ENCODE assay signal across 9 cellular contexts in the genomic region with DNA sequence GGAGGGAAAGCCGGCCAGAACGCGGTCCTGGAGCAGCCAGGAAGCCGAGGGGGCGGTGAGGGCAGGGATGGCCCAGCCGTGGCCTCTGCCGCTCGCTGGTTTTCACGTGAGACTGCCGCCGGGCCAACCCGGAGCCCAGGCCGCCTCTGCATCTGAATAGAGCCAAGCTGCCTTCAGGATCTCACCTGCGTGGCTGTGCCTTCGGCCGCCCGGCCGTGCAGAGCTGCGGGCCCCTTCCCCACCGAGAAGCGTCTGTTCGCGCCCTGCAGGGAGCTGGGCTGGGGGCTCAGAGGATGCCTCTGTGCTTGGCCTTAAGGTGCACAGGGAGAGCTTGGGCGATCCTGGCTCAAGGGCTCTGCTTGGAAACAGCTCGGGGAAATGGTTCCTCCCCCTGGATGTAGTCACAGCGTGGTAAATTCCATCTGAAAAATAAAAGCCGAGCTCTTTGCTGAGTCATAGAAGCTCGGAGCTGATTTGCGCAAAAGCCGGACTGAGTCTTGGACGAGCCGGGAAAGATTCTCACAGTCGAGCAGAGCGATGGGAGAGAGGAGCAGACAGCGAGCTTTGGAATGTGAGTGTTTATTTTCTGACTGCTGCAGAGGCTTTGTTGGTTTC. TPM values are rescaled to one million over a fixed set of nuclear protein-coding genes. Genes with fewer than 3 reads are reported as not detected.
DNase-seq lines count a peak whose midpoint lies in the region; ATAC-seq and TF ChIP-seq lines count a peak whose summit lies in the region.
"Had no signal": no experiment of that assay in that cellular context is flagged by ENCODE, and none has a peak within 500 bp of the region (broad histone marks: within the 10 kb centered on the region; RNA-seq: fewer than 3 reads in every experiment).

A gene (plus strand): TSS at position 456 of the 615 bp plus-strand sequence. CDS start 38,863 bp downstream, outside the sequence.

- intact Hi-C loops in activated CD8-positive, alpha-beta T cell treated with anti-CD3 and anti-CD28 coated beads for 36 hours (cut with micrococcal nuclease): no loop called here
- intact Hi-C loops in vagina (cut with DNase I): no loop called here

- TF ChIP-seq CTCF in activated CD8-positive, alpha-beta T cell treated with anti-CD3 and anti-CD28 coated beads for 36 hours (IDR thresholded peaks at IDR 0.05): no peak
- no peak for TF ChIP-seq CTCF in vagina (IDR thresholded peaks at IDR 0.05)

- peak within 1 kb of the TSS; percentile 42 to 46 for H3K4me3 ChIP-seq in vagina

- no peaks in the 10 kb centered on the region for H3K27me3 ChIP-seq in vagina

- POLR2A ChIA-PET in activated CD8-positive, alpha-beta T cell treated with anti-CD3 and anti-CD28 coated beads for 36 hours (lab: Charles Lee): no interaction called here

- TF ChIP-seq POLR2A in vagina (IDR thresholded peaks at IDR 0.05): no peak

- peaks cover 11% of the 10 kb centered on the region for H3K27me3 Mint-ChIP-seq in activated CD8-positive, alpha-beta T cell treated with anti-CD3 and anti-CD28 coated beads for 36 hours
- peaks cover 0 to 41% (median 27%) of the 10 kb centered on the region in 3 donors for H3K27me3 Mint-ChIP-seq in naive B cell

- DNase-seq in NCI-H1417 (lab: John Stamatoyannopoulos, UW) (peak in 2 of 3 experiments; percentile 45 to 60), NCI-H1417 treated with DMSO at 0.1 percent for 48 hours (lab: John Stamatoyannopoulos, UW) (no peak), fibroblast of the conjunctiva (ENCODE audit: low read depth) (peak; percentile 68), naive B cell (no peak), vagina (ENCODE audit: extremely low spot score in 2 of 2) (peak; percentile 74 to 87), D341Med (ENCODE audit: low spot score) (no peak)
- no peak for DNase-seq in activated CD8-positive, alpha-beta T cell treated with anti-CD3 and anti-CD28 coated beads for 36 hours

- no peaks in the 10 kb centered on the region for H3K9me3 Mint-ChIP-seq in activated CD8-positive, alpha-beta T cell treated with anti-CD3 and anti-CD28 coated beads for 36 hours
- H3K9me3 Mint-ChIP-seq in naive B cell: peaks cover 0 to 3% (median 0%) of the 10 kb centered on the region in 7 donors

- no peak within 1 kb of the TSS for H3K27ac Mint-ChIP-seq in activated CD8-positive, alpha-beta T cell treated with anti-CD3 and anti-CD28 coated beads for 36 hours
- H3K27ac Mint-ChIP-seq in naive B cell: peak within 1 kb of the TSS in 1 of 6 donors; percentile 78

- H3K9me3 ChIP-seq in vagina: no peaks in the 10 kb centered on the region

- no peaks in the 10 kb centered on the region for H3K36me3 ChIP-seq in vagina

- CTCF ChIA-PET in activated CD8-positive, alpha-beta T cell treated with anti-CD3 and anti-CD28 coated beads for 36 hours (lab: Charles Lee): no interaction called here

- no peak for ATAC-seq in activated CD8-positive, alpha-beta T cell treated with anti-CD3 and anti-CD28 coated beads for 36 hours
- ATAC-seq in naive B cell (ENCODE audit: low read depth in 2 of 2) (no peak), HG03280 (IDR thresholded peaks at IDR 0.05; ENCODE audit: unreplicated experiment) (no peak)

- peaks cover 18% of the 10 kb centered on the region for H3K4me1 ChIP-seq in vagina

- H3K36me3 Mint-ChIP-seq in activated CD8-positive, alpha-beta T cell treated with anti-CD3 and anti-CD28 coated beads for 36 hours (ENCODE audit: low read depth): no peaks in the 10 kb centered on the region
- H3K36me3 Mint-ChIP-seq in naive B cell: no peaks in the 10 kb centered on the region

- H3K4me3 Mint-ChIP-seq in activated CD8-positive, alpha-beta T cell treated with anti-CD3 and anti-CD28 coated beads for 36 hours: peak within 1 kb of the TSS; percentile 38
- peak within 1 kb of the TSS in 7 of 8 donors; percentile 37 to 77 (median 68) for H3K4me3 Mint-ChIP-seq in naive B cell

- peak within 1 kb of the TSS; percentile 65 for H3K27ac ChIP-seq in vagina
- H3K27ac ChIP-seq: 22Rv1 had no signal

- H3K4me1 Mint-ChIP-seq in activated CD8-positive, alpha-beta T cell treated with anti-CD3 and anti-CD28 coated beads for 36 hours (ENCODE audit: low read depth): peaks cover 5% of the 10 kb centered on the region
- peaks cover 0 to 13% (median 0%) of the 10 kb centered on the region in 3 donors for H3K4me1 Mint-ChIP-seq in naive B cell

RNA-seq across cellular contexts. Expression of the gene that starts here (rescaled TPM):
- under 1 TPM; 0.18 to 0.31 TPM for total RNA-seq in activated CD8-positive, alpha-beta T cell treated with anti-CD3 and anti-CD28 coated beads for 36 hours
- not detected for polyA plus RNA-seq in naive B cell (ENCODE audit: low read depth in 6 of 6)
- 0.49 TPM for total RNA-seq in vagina

Comparison
In these comparisons a context has a peak if more than half of its experiments do, and no peak if none do; other contexts are left out.
1. DNase-seq: peak in NCI-H1417 (2 of 3) and fibroblast of the conjunctiva (single experiment); none in NCI-H1417 treated with DMSO at 0.1 percent for 48 hours (single experiment), activated CD8-positive, alpha-beta T cell treated with anti-CD3 and anti-CD28 coated beads for 36 hours (single experiment), naive B cell (single experiment) and D341Med (single experiment).
2. Peak in DNase-seq, H3K4me3 ChIP-seq and H3K27ac ChIP-seq in vagina; RNA of the gene not detected or under 1 TPM.